In genomic region chr10:31928531-31929259, GRCh38 we compare ENCODE assay signal across 8 cellular contexts. TPM values are rescaled to one million over a fixed set of nuclear protein-coding genes. Genes with fewer than 3 reads are reported as not detected.
A peak's percentile ranks its signal among the peaks of the same experiment; 100 is the strongest.
DNase-seq lines count a peak whose midpoint lies in the region; ATAC-seq and TF ChIP-seq lines count a peak whose summit lies in the region.

A gene with protein sequence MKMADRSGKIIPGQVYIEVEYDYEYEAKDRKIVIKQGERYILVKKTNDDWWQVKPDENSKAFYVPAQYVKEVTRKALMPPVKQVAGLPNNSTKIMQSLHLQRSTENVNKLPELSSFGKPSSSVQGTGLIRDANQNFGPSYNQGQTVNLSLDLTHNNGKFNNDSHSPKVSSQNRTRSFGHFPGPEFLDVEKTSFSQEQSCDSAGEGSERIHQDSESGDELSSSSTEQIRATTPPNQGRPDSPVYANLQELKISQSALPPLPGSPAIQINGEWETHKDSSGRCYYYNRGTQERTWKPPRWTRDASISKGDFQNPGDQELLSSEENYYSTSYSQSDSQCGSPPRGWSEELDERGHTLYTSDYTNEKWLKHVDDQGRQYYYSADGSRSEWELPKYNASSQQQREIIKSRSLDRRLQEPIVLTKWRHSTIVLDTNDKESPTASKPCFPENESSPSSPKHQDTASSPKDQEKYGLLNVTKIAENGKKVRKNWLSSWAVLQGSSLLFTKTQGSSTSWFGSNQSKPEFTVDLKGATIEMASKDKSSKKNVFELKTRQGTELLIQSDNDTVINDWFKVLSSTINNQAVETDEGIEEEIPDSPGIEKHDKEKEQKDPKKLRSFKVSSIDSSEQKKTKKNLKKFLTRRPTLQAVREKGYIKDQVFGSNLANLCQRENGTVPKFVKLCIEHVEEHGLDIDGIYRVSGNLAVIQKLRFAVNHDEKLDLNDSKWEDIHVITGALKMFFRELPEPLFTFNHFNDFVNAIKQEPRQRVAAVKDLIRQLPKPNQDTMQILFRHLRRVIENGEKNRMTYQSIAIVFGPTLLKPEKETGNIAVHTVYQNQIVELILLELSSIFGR (minus strand): TSS chr10:31928831. CDS start chr10:31908855, 19,976 bp downstream.

- H3K4me3 ChIP-seq in GM08714 (ENCODE audit: low read length) = peak within 1 kb of the TSS; percentile 97
- peak within 1 kb of the TSS; percentile 88 for H3K4me3 ChIP-seq in H7 (ENCODE audit: insufficient read depth, low read depth, low read length)
- H3K4me3 ChIP-seq in MG63 = peak within 1 kb of the TSS; percentile 82
- H3K4me3 ChIP-seq in left ventricle myocardium inferior = peak within 1 kb of the TSS; percentile 83
- peak within 1 kb of the TSS; percentile 89 to 97 for H3K4me3 ChIP-seq in prostate gland
- peak within 1 kb of the TSS; percentile 61 to 98 (median 89) for H3K4me3 ChIP-seq in upper lobe of left lung

- H3K27me3 ChIP-seq in H7 (ENCODE audit: control insufficient read depth, insufficient read depth, low read length) = no peaks in the 10 kb centered on the region
- no peaks in the 10 kb centered on the region for H3K27me3 ChIP-seq in MG63
- H3K27me3 ChIP-seq in left ventricle myocardium inferior (ENCODE audit: low read depth) = no peaks in the 10 kb centered on the region
- H3K27me3 ChIP-seq in prostate gland (replicated peaks; ENCODE audit: insufficient read depth) = no peaks in the 10 kb centered on the region
- no peaks in the 10 kb centered on the region for H3K27me3 ChIP-seq in upper lobe of left lung

- H3K4me1 ChIP-seq in left ventricle myocardium inferior = peaks cover 50% of the 10 kb centered on the region
- peaks cover 3% of the 10 kb centered on the region for H3K4me1 ChIP-seq in prostate gland (replicated peaks)
- H3K4me1 ChIP-seq in upper lobe of left lung = peaks cover 14 to 31% (median 19%) of the 10 kb centered on the region in 4 donors

- WGBS in prostate gland = 2% methylated on average over 70 of the region's 99 CpGs
- 1% methylated on average over 35 to 87 of the region's 99 CpGs for WGBS in upper lobe of left lung, 2 donors

- H3K9me3 ChIP-seq in MG63 (no peaks in the 10 kb centered on the region), left ventricle myocardium inferior (replicated peaks) (no peaks in the 10 kb centered on the region), prostate gland (no peaks in the 10 kb centered on the region), upper lobe of left lung (no peaks in the 10 kb centered on the region)

- DNase-seq in H7 (peak; percentile 94), MG63 (peak; percentile 87), T-helper 1 cell (peak; percentile 70 to 82 (median 78)), amygdala (lab: John Stamatoyannopoulos, UW) (peak; percentile 22 to 90 (median 77)), left ventricle myocardium inferior (peak; percentile 93), prostate gland (ENCODE audit: low spot score) (peak; percentile 92), upper lobe of left lung (peak; percentile 91 to 100)

- TF ChIP-seq POLR2A in prostate gland (IDR thresholded peaks at IDR 0.05) = peak; percentile 99
- TF ChIP-seq POLR2A in upper lobe of left lung (IDR thresholded peaks at IDR 0.05) = peak in 3 of 4 donors; percentile 77 to 97 (median 91)

- intact Hi-C loops in left ventricle myocardium inferior (cut with micrococcal nuclease) (no loop called here), prostate gland (cut with DNase I) (loop anchor here (5.0 to 10.0 kb wide), 2 partner anchors 126 to 419 kb away; partner anchors contain the start of genes EPC1 and KIF5B)

- ATAC-seq in upper lobe of left lung (ENCODE audit: low FRiP score in 2 of 2) = peak; percentile 96 to 97

- peak within 1 kb of the TSS; percentile 98 for H3K27ac ChIP-seq in left ventricle myocardium inferior (replicated peaks)
- H3K27ac ChIP-seq in prostate gland = peak within 1 kb of the TSS; percentile 97 to 98
- H3K27ac ChIP-seq in upper lobe of left lung = peak within 1 kb of the TSS; percentile 96 to 99 (median 97)

- TF ChIP-seq CTCF in left ventricle myocardium inferior (IDR thresholded peaks at IDR 0.05; ENCODE audit: borderline replicate concordance) (no peak), prostate gland (IDR thresholded peaks at IDR 0.05) (peak in 2 of 4 experiments; percentile 5 to 12), upper lobe of left lung (IDR thresholded peaks at IDR 0.05) (peak in 2 of 6 experiments; percentile 22 to 27)

- no peaks in the 10 kb centered on the region for H3K36me3 ChIP-seq in H7 (replicated peaks; ENCODE audit: control insufficient read depth, insufficient read depth, low read length)
- no peaks in the 10 kb centered on the region for H3K36me3 ChIP-seq in MG63
- no peaks in the 10 kb centered on the region for H3K36me3 ChIP-seq in left ventricle myocardium inferior
- no peaks in the 10 kb centered on the region for H3K36me3 ChIP-seq in prostate gland
- no peaks in the 10 kb centered on the region for H3K36me3 ChIP-seq in upper lobe of left lung

- no peak for TF ChIP-seq EP300 in upper lobe of left lung (IDR thresholded peaks at IDR 0.05)

RNA-seq across cellular contexts. Expression of the gene that starts here (rescaled TPM):
- 28.5 and 39.1 TPM in 2 replicates for total RNA-seq in H7 (2014; rRNA removed; shearing (Covaris generic))
- 18.0 and 34.1 TPM in 2 replicates for total RNA-seq in MG63 (2014; rRNA removed; shearing (Covaris generic); ENCODE audit: low replicate concordance)
- total RNA-seq in left ventricle myocardium inferior = 22.1 TPM
- 10 to 100 TPM; 34.3 to 44.9 TPM for total RNA-seq in prostate gland
- total RNA-seq in upper lobe of left lung = 10 to 100 TPM; 16.8 to 63.2 (median 29.7) TPM

Comparison
In these comparisons a context has a peak if more than half of its experiments do, and no peak if none do; other contexts are left out.
1. Peak in every context shown above with its lines: DNase-seq, ATAC-seq, H3K4me3 ChIP-seq and H3K27ac ChIP-seq.